ENCODE assay signal across 8 cellular contexts in genomic region chr17:7922499-7923289, GRCh38. TPM values are rescaled to one million over a fixed set of nuclear protein-coding genes. Genes with fewer than 3 reads are reported as not detected.
DNase-seq lines count a peak whose midpoint lies in the region; ATAC-seq, FAIRE-seq and TF ChIP-seq lines count a peak whose summit lies in the region.

No MANE protein-coding gene starts in this region.

- peaks cover 6% of the 10 kb centered on the region for H3K4me1 Mint-ChIP-seq in chondrocyte (ENCODE audit: low read depth)

- peaks cover 1% of the 10 kb centered on the region for H3K27me3 Mint-ChIP-seq in chondrocyte (ENCODE audit: low read depth)

- H3K4me3 Mint-ChIP-seq in chondrocyte (ENCODE audit: unreplicated experiment) = peak overlapping the region; percentile 52

- H3K27me3 ChIP-seq in layer of hippocampus (ENCODE audit: control insufficient read depth, insufficient read depth, low read length) (no peaks in the 10 kb centered on the region), WERI-Rb-1 (ENCODE audit: insufficient read depth, low read depth, severe bottlenecking) (no peaks in the 10 kb centered on the region)

- H3K27ac ChIP-seq in layer of hippocampus (ENCODE audit: low read depth, low read length) (peak overlapping the region; percentile 59), WERI-Rb-1 (no peak overlapping the region)

- no peaks in the 10 kb centered on the region for H3K36me3 Mint-ChIP-seq in chondrocyte (ENCODE audit: low read depth)

- H3K4me3 ChIP-seq in WERI-Rb-1 (ENCODE audit: low read depth, low read length) = no peak overlapping the region

- no peaks in the 10 kb centered on the region for H3K9me3 Mint-ChIP-seq in chondrocyte (ENCODE audit: low read depth)

- H3K9me3 ChIP-seq in WERI-Rb-1 (ENCODE audit: severe bottlenecking) = no peaks in the 10 kb centered on the region

- TF ChIP-seq CTCF in chondrocyte (IDR thresholded peaks at IDR 0.05) (no peak), WERI-Rb-1 (IDR thresholded peaks at IDR 0.05; ENCODE audit: low read depth, low read length) (no peak)

- H3K36me3 ChIP-seq in WERI-Rb-1 = no peaks in the 10 kb centered on the region; the same call in 1 of the 2 replicates

- FAIRE-seq in urothelium cell line (lab: Jason Lieb, UNC) = no peak

- peak; percentile 55 for DNase-seq in GM19240 (ENCODE audit: insufficient read length, low spot score)
- peak; percentile 88 for DNase-seq in activated CD4-positive, alpha-beta T cell treated with anti-CD3 and anti-CD28 coated beads for 48 hours
- DNase-seq in chondrocyte (ENCODE audit: low spot score) = no peak
- peak; percentile 87 for DNase-seq in stimulated activated CD4-positive, alpha-beta T cell treated with anti-CD3 and anti-CD28 coated beads, Interleukin-15, amount 100 ng/mL, for 24 hours
- no peak for DNase-seq in WERI-Rb-1
- DNase-seq in urothelium cell line (ENCODE audit: low spot score) = no peak

- peak overlapping the region; percentile 46 for H3K27ac Mint-ChIP-seq in chondrocyte (ENCODE audit: unreplicated experiment)

- no peak for ATAC-seq in HG03025 (IDR thresholded peaks at IDR 0.05; ENCODE audit: low FRiP score, unreplicated experiment)

RNA-seq across cellular contexts. Expression of gene RNF227, which starts 6.6 kb away (rescaled TPM):
- 1.6 to 2.2 TPM (median 1.8 TPM) in 3 replicates for total RNA-seq in chondrocyte

RNA-seq across cellular contexts. Expression of gene KCNAB3, which starts 7.0 kb away (rescaled TPM):
- 1.9 to 3.2 TPM (median 2.3 TPM) in 3 replicates for total RNA-seq in chondrocyte

RNA-seq across cellular contexts. Expression of gene TRAPPC1, which starts 9.1 kb away (rescaled TPM):
- 113 to 135 TPM (median 121 TPM) in 3 replicates for total RNA-seq in chondrocyte

RNA-seq across cellular contexts. Expression of gene CNTROB, which starts 9.3 kb away (rescaled TPM):
- 28.7 to 29.2 TPM (median 29.2 TPM) in 3 replicates for total RNA-seq in chondrocyte

RNA-seq across cellular contexts. Expression of gene CHD3, which starts 34.1 kb away (rescaled TPM):
- total RNA-seq in chondrocyte = 129 to 138 TPM (median 134 TPM) in 3 replicates

Comparison
In these comparisons a context has a peak if more than half of its experiments do, and no peak if none do; other contexts are left out.
1. DNase-seq: peak in GM19240 (single experiment), activated CD4-positive, alpha-beta T cell treated with anti-CD3 and anti-CD28 coated beads for 48 hours (single experiment) and stimulated activated CD4-positive, alpha-beta T cell treated with anti-CD3 and anti-CD28 coated beads, Interleukin-15, amount 100 ng/mL, for 24 hours (single experiment); none in chondrocyte (single experiment), WERI-Rb-1 (single experiment) and urothelium cell line (single experiment).